Comparison of ENCODE assay signal across 9 cellular contexts in the genomic region with DNA sequence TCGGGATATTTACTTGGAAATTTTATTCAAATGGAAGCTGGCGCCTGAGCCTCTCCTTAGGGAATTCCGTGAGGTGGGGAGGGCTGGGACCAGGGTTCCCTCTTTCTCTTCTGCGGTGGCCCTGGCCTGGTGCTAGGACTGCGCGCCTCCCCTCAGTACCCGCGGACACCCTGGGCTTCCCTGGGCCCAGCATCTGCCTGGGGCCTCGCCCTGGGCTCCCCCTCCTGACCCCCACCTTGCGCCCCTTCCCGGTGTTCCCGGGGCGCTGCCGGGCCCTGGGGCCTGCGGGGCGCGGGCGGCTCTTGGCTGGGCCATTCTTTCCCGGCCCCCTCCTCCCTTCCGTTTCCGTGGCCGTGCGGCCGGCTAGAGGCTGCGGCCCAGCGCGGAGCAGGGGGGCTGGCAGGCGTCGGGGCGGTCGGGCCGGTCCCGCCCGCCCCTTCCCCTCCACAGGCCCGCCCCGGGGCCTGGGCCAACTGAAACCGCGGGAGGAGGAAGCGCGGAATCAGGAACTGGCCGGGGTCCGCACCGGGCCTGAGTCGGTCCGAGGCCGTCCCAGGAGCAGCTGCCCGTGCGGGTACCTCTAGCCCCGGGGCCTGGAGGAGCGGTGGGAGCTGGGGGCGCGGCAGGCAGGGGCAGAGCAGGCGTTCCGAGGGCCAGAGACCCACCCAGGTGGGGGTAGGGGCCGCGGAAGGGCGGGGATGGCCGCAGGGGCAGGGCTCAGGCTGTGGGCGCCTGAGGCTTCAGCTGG. TPM values are rescaled to one million over a fixed set of nuclear protein-coding genes. Genes with fewer than 3 reads are reported as not detected.
A peak's percentile ranks its signal among the peaks of the same experiment; 100 is the strongest.
DNase-seq lines count a peak whose midpoint lies in the region; ATAC-seq and TF ChIP-seq lines count a peak whose summit lies in the region.
"Had no signal": no experiment of that assay in that cellular context is flagged by ENCODE, and none has a peak within 500 bp of the region (broad histone marks: within the 10 kb centered on the region; RNA-seq: fewer than 3 reads in every experiment).

A gene (plus strand): TSS at position 534 of the 748 bp plus-strand sequence. CDS start 542 bp downstream, outside the sequence.

- H4K20me1 ChIP-seq in PC-3 (ENCODE audit: low read length), result no peaks in the 10 kb centered on the region

- H3K79me2 ChIP-seq in PC-3 (ENCODE audit: low read length), result no peaks in the 10 kb centered on the region

- H3K9ac ChIP-seq in PC-3 (ENCODE audit: low read length), result no peak within 1 kb of the TSS

- H2AFZ ChIP-seq in PC-3 (ENCODE audit: low read length), result no peak within 1 kb of the TSS

- TF ChIP-seq CTCF in heart right ventricle (IDR thresholded peaks at IDR 0.05) (no peak), prostate gland (IDR thresholded peaks at IDR 0.05) (no peak), PC-3 (conservative IDR thresholded peaks at IDR 0.05; ENCODE audit: low read depth, low read length) (no peak)

- CTCF ChIA-PET in PC-3 (lab: Charles Lee), result interaction anchor here (2.4 kb wide), 1 partner anchor 236 kb away, joined by 11 read pairs; no protein-coding TSS in a partner anchor

- peaks cover 11 to 14% of the 10 kb centered on the region in 2 donors for H3K36me3 Mint-ChIP-seq in activated T-cell treated with anti-CD3 and anti-CD28 coated beads, Interleukin-2, amount 50 U/mL, for 72 hours (ENCODE audit: insufficient read depth in 2 of 2)

- POLR2A ChIA-PET in PC-3 (lab: Charles Lee; ENCODE audit: unreplicated experiment), result no interaction called here

- H3K9me3 ChIP-seq in heart right ventricle (no peaks in the 10 kb centered on the region), prostate gland (no peaks in the 10 kb centered on the region), PC-3 (ENCODE audit: low read length) (no peaks in the 10 kb centered on the region)
- H3K9me3 ChIP-seq: A549 had no signal

- peak; percentile 10 to 11 for ATAC-seq in activated T-cell treated with anti-CD3 and anti-CD28 coated beads, Interleukin-2, amount 50 U/mL, for 72 hours (replicated peaks in 1 of 2)
- ATAC-seq in heart right ventricle (peak; percentile 66 to 85 (median 74)), PC-3 (no peak; the same call in none of the 2 replicates)

- H3K27ac ChIP-seq in heart right ventricle (peak within 1 kb of the TSS; percentile 88 to 100 (median 97)), prostate gland (peak within 1 kb of the TSS; percentile 78 to 86), PC-3 (ENCODE audit: low read length) (no peak within 1 kb of the TSS)

- H3K4me3 Mint-ChIP-seq in activated T-cell treated with anti-CD3 and anti-CD28 coated beads, Interleukin-2, amount 50 U/mL, for 72 hours, result peak within 1 kb of the TSS; percentile 28 to 66

- H3K9me3 Mint-ChIP-seq in activated T-cell treated with anti-CD3 and anti-CD28 coated beads, Interleukin-2, amount 50 U/mL, for 72 hours, result no peaks in the 10 kb centered on the region

- H3K4me3 ChIP-seq in heart right ventricle, result peak within 1 kb of the TSS; percentile 34 to 83 (median 70)
- H3K4me3 ChIP-seq in prostate gland, result peak within 1 kb of the TSS; percentile 37 to 41
- H3K4me3 ChIP-seq in PC-3 (ENCODE audit: low read length), result no peak within 1 kb of the TSS
- H3K4me3 ChIP-seq: A549 had no signal

- H3K27ac Mint-ChIP-seq in activated T-cell treated with anti-CD3 and anti-CD28 coated beads, Interleukin-2, amount 50 U/mL, for 72 hours, result peak within 1 kb of the TSS; percentile 86

- no TSS peak for BruUV-seq in PC-3 (replicated peaks; lab: Mats Ljungman, UMichigan)

- H3K4me2 ChIP-seq in PC-3 (ENCODE audit: low read length), result no peak within 1 kb of the TSS
- H3K4me2 ChIP-seq: A549 had no signal

- no peaks in the 10 kb centered on the region for H3K9me2 ChIP-seq in PC-3 (replicated peaks; ENCODE audit: low read length)

- intact Hi-C loops in T-helper 2 cell treated with Interferon-gamma antibody and Interleukin-4, amounts not matched to agents 100 ng/mL and 5 ng/mL, for 36 hours (cut with micrococcal nuclease), result no loop called here
- intact Hi-C loops in heart right ventricle (cut with DNase I), result loop anchor here in 5 of 10 donors (2.0 to 10.0 kb wide), 5 partner anchors 13 to 389 kb away; a partner anchor contains a TSS
- intact Hi-C loops in prostate gland (cut with DNase I), result loop anchor here (2.0 to 10.0 kb wide), 2 partner anchors 233 to 569 kb away; no protein-coding TSS in a partner anchor
- intact Hi-C loops in PC-3 (cut with micrococcal nuclease), result no loop called here

- peaks cover 57% of the 10 kb centered on the region for H3K4me1 Mint-ChIP-seq in activated T-cell treated with anti-CD3 and anti-CD28 coated beads, Interleukin-2, amount 50 U/mL, for 72 hours (ENCODE audit: low read depth)

- peak; percentile 32 for TF ChIP-seq POLR2A in prostate gland (IDR thresholded peaks at IDR 0.05)

- H3K27me3 Mint-ChIP-seq in activated T-cell treated with anti-CD3 and anti-CD28 coated beads, Interleukin-2, amount 50 U/mL, for 72 hours (ENCODE audit: low read depth), result no peaks in the 10 kb centered on the region

- WGBS in heart right ventricle, 2 donors, result 11 to 13% methylated on average over 47 to 59 of the region's 59 CpGs
- 6% methylated on average over 58 of the region's 59 CpGs for WGBS in prostate gland

- no peak for DNase-seq in T-helper 2 cell
- peak in 1 of 2 donors; percentile 54 for DNase-seq in activated T-cell treated with anti-CD3 and anti-CD28 coated beads, Interleukin-2, amount 50 U/mL, for 72 hours
- DNase-seq in heart right ventricle, result peak; percentile 82 to 85
- DNase-seq in prostate gland (ENCODE audit: low spot score), result no peak
- DNase-seq in NCI-H1694 (lab: John Stamatoyannopoulos, UW), result no peak
- DNase-seq in activated CD4-positive, CD25-positive, alpha-beta regulatory T cell (lab: John Stamatoyannopoulos, UW), result no peak
- no peak for DNase-seq in PC-3

- peaks cover 16 to 66% (median 50%) of the 10 kb centered on the region in 9 donors for H3K4me1 ChIP-seq in heart right ventricle
- H3K4me1 ChIP-seq in prostate gland (replicated peaks), result peaks cover 6% of the 10 kb centered on the region
- H3K4me1 ChIP-seq in PC-3 (ENCODE audit: insufficient read depth, low read length), result no peaks in the 10 kb centered on the region
- H3K4me1 ChIP-seq: A549 had no signal

- no peaks in the 10 kb centered on the region for H3K27me3 ChIP-seq in heart right ventricle
- no peaks in the 10 kb centered on the region for H3K27me3 ChIP-seq in prostate gland (replicated peaks; ENCODE audit: insufficient read depth)
- H3K27me3 ChIP-seq in PC-3 (ENCODE audit: low read length), result no peaks in the 10 kb centered on the region

- no peaks in the 10 kb centered on the region for H3F3A ChIP-seq in PC-3 (ENCODE audit: low read length, unreplicated experiment)

- peaks cover 2 to 69% (median 31%) of the 10 kb centered on the region in 9 donors for H3K36me3 ChIP-seq in heart right ventricle
- peaks cover 10 to 24% of the 10 kb centered on the region in 2 donors for H3K36me3 ChIP-seq in prostate gland
- H3K36me3 ChIP-seq in PC-3 (ENCODE audit: low read depth, low read length), result no peaks in the 10 kb centered on the region; the same call in none of the 2 replicates

RNA-seq across cellular contexts. Expression of the gene that starts here (rescaled TPM):
- 25.8 and 28.8 TPM in 2 replicates for total RNA-seq in T-helper 2 cell treated with Interferon-gamma antibody and Interleukin-4, amounts not matched to agents 100 ng/mL and 5 ng/mL, for 36 hours
- total RNA-seq in activated T-cell treated with anti-CD3 and anti-CD28 coated beads, Interleukin-2, amount 50 U/mL, for 72 hours, result 10 to 100 TPM; 68.3 to 81.5 TPM
- 10 to 100 TPM in 8 of 10 donors, 1 to 10 TPM in 2; 8.6 to 27.7 (median 11.5) TPM for total RNA-seq in heart right ventricle
- 10 to 100 TPM; 17.7 to 23.3 TPM for polyA plus RNA-seq in heart right ventricle
- 10 to 100 TPM; 22.8 to 33.9 TPM for total RNA-seq in prostate gland
- 2.8 and 11.5 TPM in 2 replicates for total RNA-seq in PC-3 (2014; rRNA removed)

Comparison
In these comparisons a context has a peak if more than half of its experiments do, and no peak if none do; other contexts are left out.
1. DNase-seq: peak in heart right ventricle (2 of 2); none in T-helper 2 cell (0 of 5), prostate gland (single experiment), NCI-H1694 (single experiment), activated CD4-positive, CD25-positive, alpha-beta regulatory T cell (0 of 4) and PC-3 (single experiment).